19 cellular contexts compared by ENCODE assay signal in the genomic region with DNA sequence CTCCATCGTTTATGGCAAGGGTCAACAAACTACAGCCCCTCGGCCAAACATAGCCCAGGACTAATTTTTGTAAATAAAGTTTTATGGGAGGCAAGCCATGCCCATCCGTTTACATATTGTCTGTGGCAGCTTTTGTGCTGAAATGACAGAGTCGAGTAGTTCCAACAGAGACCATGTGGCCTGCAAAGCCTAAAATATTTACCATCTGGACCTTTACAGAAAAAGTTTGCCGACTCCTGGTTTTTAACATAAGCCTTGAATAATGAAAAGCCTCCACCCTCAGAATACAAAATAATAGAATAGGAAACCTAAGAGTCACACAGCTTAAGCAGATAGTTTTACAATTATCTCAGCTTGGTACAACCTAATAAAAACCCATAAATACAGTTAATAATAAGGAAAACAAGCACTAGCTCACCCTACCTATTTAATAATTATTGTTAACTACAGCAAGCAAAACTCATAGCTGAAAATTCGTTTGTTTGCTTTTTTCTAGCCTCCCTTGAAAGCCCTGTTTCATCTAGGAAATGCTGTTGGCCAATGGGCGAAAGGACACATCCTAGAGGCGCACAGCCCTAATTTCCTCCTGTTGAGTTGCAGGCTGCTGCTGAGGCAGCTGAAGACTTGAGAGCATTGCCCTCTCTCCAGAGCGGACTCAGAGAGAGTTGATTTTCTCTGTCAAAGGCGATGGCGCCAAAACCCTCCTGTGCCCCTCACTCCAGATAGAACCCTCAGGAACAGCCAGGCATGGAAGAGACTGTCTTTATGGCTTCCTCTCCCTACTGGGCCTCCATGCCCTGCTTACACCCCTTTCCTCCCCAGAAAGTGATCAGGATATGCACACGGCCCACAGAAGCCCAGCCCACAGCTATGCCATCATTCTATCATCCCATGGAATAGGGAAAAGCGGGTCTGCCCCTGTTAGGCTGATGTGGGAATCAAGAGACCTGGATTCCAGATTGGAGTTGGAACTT.
"Had no signal": no experiment of that assay in that cellular context is flagged by ENCODE, and none has a peak within 500 bp of the region (broad histone marks: within the 10 kb centered on the region; RNA-seq: fewer than 3 reads in every experiment).

No MANE protein-coding gene starts in this region.

- H3K36me3 Mint-ChIP-seq: activated CD4-positive, alpha-beta memory T cell treated with anti-CD3 and anti-CD28 coated beads for 36 hours; activated naive CD4-positive, alpha-beta T cell treated with anti-CD3 and anti-CD28 coated beads, Interleukin-2, amount 50 U/mL, for 24 hours; stimulated activated effector memory CD8-positive, alpha-beta T cell treated with anti-CD3 and anti-CD28 coated beads, Interleukin-12 subunit alpha, Interleukin-12 subunit beta, amount 100 ng/mL, for 72 hours; WTC11 had no signal

- H3K4me3 Mint-ChIP-seq: activated CD4-positive, alpha-beta memory T cell treated with anti-CD3 and anti-CD28 coated beads for 36 hours; activated CD4-positive, alpha-beta T cell treated with anti-CD3 and anti-CD28 coated beads for 36 hours; activated naive CD4-positive, alpha-beta T cell treated with anti-CD3 and anti-CD28 coated beads, Interleukin-2, amount 50 U/mL, for 24 hours; stimulated activated effector memory CD8-positive, alpha-beta T cell treated with anti-CD3 and anti-CD28 coated beads, Interleukin-12 subunit alpha, Interleukin-12 subunit beta, amount 100 ng/mL, for 72 hours; T-helper 2 cell treated with Interferon-gamma antibody and Interleukin-4, amounts not matched to agents 5 μg/mL and 100 μg/mL, for 36 hours; WTC11 had no signal

- H3K36me3 ChIP-seq: ascending aorta, breast epithelium, pancreas, upper lobe of right lung had no signal

- H3K9ac ChIP-seq: SK-N-SH had no signal

- ATAC-seq: activated CD4-positive, alpha-beta T cell treated with anti-CD3 and anti-CD28 coated beads for 36 hours; pancreas; sciatic nerve; stimulated activated effector memory CD8-positive, alpha-beta T cell treated with anti-CD3 and anti-CD28 coated beads, Interleukin-12 subunit alpha, Interleukin-12 subunit beta, amount 100 ng/mL, for 72 hours; upper lobe of right lung; WTC11 had no signal

- H3K27me3 ChIP-seq: ascending aorta, breast epithelium, pancreas, testis, upper lobe of right lung had no signal

- H3K27me3 Mint-ChIP-seq: activated CD4-positive, alpha-beta memory T cell treated with anti-CD3 and anti-CD28 coated beads for 36 hours; activated naive CD4-positive, alpha-beta T cell treated with anti-CD3 and anti-CD28 coated beads, Interleukin-2, amount 50 U/mL, for 24 hours had no signal

- DNase-seq: activated CD4-positive, alpha-beta memory T cell treated with anti-CD3 and anti-CD28 coated beads for 36 hours; activated CD4-positive, alpha-beta T cell treated with anti-CD3 and anti-CD28 coated beads for 36 hours; activated gamma-delta T cell; foreskin fibroblast; hippocampal formation; islet precursor cell; pancreas; SK-N-SH; stimulated activated CD4-positive, alpha-beta T cell treated with anti-CD3 and anti-CD28 coated beads, Interleukin-4, amount 100 ng/mL, for 24 hours; testis; upper lobe of right lung had no signal

- H3K9me3 ChIP-seq: ascending aorta, breast epithelium, pancreas, SK-N-SH, testis, upper lobe of right lung had no signal

- H3K4me1 Mint-ChIP-seq: activated CD4-positive, alpha-beta T cell treated with anti-CD3 and anti-CD28 coated beads for 36 hours; activated naive CD4-positive, alpha-beta T cell treated with anti-CD3 and anti-CD28 coated beads, Interleukin-2, amount 50 U/mL, for 24 hours had no signal

- H3K27ac ChIP-seq: ascending aorta, breast epithelium, pancreas, testis, upper lobe of right lung had no signal

- H3K4me1 ChIP-seq: breast epithelium, pancreas, upper lobe of right lung had no signal

- H3K27ac Mint-ChIP-seq: activated CD4-positive, alpha-beta memory T cell treated with anti-CD3 and anti-CD28 coated beads for 36 hours; activated CD4-positive, alpha-beta T cell treated with anti-CD3 and anti-CD28 coated beads for 36 hours; activated naive CD4-positive, alpha-beta T cell treated with anti-CD3 and anti-CD28 coated beads, Interleukin-2, amount 50 U/mL, for 24 hours; T-helper 2 cell treated with Interferon-gamma antibody and Interleukin-4, amounts not matched to agents 5 μg/mL and 100 μg/mL, for 36 hours; WTC11 had no signal

- H3K4me2 ChIP-seq: SK-N-SH, smooth muscle cell had no signal

- H3K9me3 Mint-ChIP-seq: activated CD4-positive, alpha-beta memory T cell treated with anti-CD3 and anti-CD28 coated beads for 36 hours; activated naive CD4-positive, alpha-beta T cell treated with anti-CD3 and anti-CD28 coated beads, Interleukin-2, amount 50 U/mL, for 24 hours; stimulated activated effector memory CD8-positive, alpha-beta T cell treated with anti-CD3 and anti-CD28 coated beads, Interleukin-12 subunit alpha, Interleukin-12 subunit beta, amount 100 ng/mL, for 72 hours; T-helper 2 cell treated with Interferon-gamma antibody and Interleukin-4, amounts not matched to agents 5 μg/mL and 100 μg/mL, for 36 hours; WTC11 had no signal

- H3K4me3 ChIP-seq: ascending aorta, breast epithelium, pancreas, smooth muscle cell, testis, upper lobe of right lung had no signal
